In genomic region chr2:5442736-5443135, GRCh38 we compare ENCODE assay signal across 20 cellular contexts.
"Had no signal": no experiment of that assay in that cellular context is flagged by ENCODE, and none has a peak within 500 bp of the region (broad histone marks: within the 10 kb centered on the region; RNA-seq: fewer than 3 reads in every experiment).

No MANE protein-coding gene starts in this region.

- H3K27ac ChIP-seq: gastrocnemius medialis, lower lobe of right lung, psoas muscle, sigmoid colon, stomach, thyroid gland had no signal

- H3K27me3 ChIP-seq: gastrocnemius medialis, sigmoid colon, stomach, thyroid gland had no signal

- H3K9me3 ChIP-seq: gastrocnemius medialis, lower lobe of right lung, psoas muscle, sigmoid colon, stomach, thyroid gland had no signal

- H3K36me3 ChIP-seq: gastrocnemius medialis, lower lobe of right lung, sigmoid colon, stomach, thyroid gland had no signal

- H3K27me3 Mint-ChIP-seq: effector memory CD8-positive, alpha-beta T cell; type B pancreatic cell had no signal

- H3K4me3 Mint-ChIP-seq: effector memory CD8-positive, alpha-beta T cell; naive thymus-derived CD8-positive, alpha-beta T cell; nephron progenitor cell; stimulated activated effector memory CD8-positive, alpha-beta T cell treated with anti-CD3 and anti-CD28 coated beads, Interleukin-12 subunit alpha, Interleukin-12 subunit beta, amount 100 ng/mL, for 72 hours; type B pancreatic cell had no signal

- H3K4me3 ChIP-seq: gastrocnemius medialis, lower lobe of right lung, psoas muscle, sigmoid colon, stomach, thyroid gland had no signal

- DNase-seq: cortex of kidney; effector memory CD8-positive, alpha-beta T cell; foreskin fibroblast; gastrocnemius medialis; head of caudate nucleus; left ventricle myocardium superior; lower lobe of right lung; naive thymus-derived CD8-positive, alpha-beta T cell; nephron progenitor cell; nucleus accumbens; psoas muscle; right cardiac atrium; sigmoid colon; stimulated activated CD4-positive, alpha-beta T cell treated with anti-CD3 and anti-CD28 coated beads, Interleukin-2, amount 100 ng/mL, for 24 hours; stimulated activated CD4-positive, alpha-beta T cell treated with anti-CD3 and anti-CD28 coated beads, Interleukin-4, amount 100 ng/mL, for 24 hours; stimulated activated naive CD4-positive, alpha-beta T cell treated with Interleukin-2 at 50 U/mL for 16 hours; stomach; thyroid gland had no signal

- H3K27ac Mint-ChIP-seq: effector memory CD8-positive, alpha-beta T cell; naive thymus-derived CD8-positive, alpha-beta T cell; nephron progenitor cell; stimulated activated effector memory CD8-positive, alpha-beta T cell treated with anti-CD3 and anti-CD28 coated beads, Interleukin-12 subunit alpha, Interleukin-12 subunit beta, amount 100 ng/mL, for 72 hours; type B pancreatic cell had no signal

- H3K4me1 ChIP-seq: lower lobe of right lung, psoas muscle, sigmoid colon, stomach, thyroid gland had no signal

- H3K4me1 Mint-ChIP-seq: naive thymus-derived CD8-positive, alpha-beta T cell; stimulated activated effector memory CD8-positive, alpha-beta T cell treated with anti-CD3 and anti-CD28 coated beads, Interleukin-12 subunit alpha, Interleukin-12 subunit beta, amount 100 ng/mL, for 72 hours had no signal

- ATAC-seq: effector memory CD8-positive, alpha-beta T cell; gastrocnemius medialis; left ventricle myocardium superior; lower lobe of right lung; naive thymus-derived CD8-positive, alpha-beta T cell; psoas muscle; right cardiac atrium; stimulated activated effector memory CD8-positive, alpha-beta T cell treated with anti-CD3 and anti-CD28 coated beads, Interleukin-12 subunit alpha, Interleukin-12 subunit beta, amount 100 ng/mL, for 72 hours had no signal

- H3K36me3 Mint-ChIP-seq: naive thymus-derived CD8-positive, alpha-beta T cell; stimulated activated effector memory CD8-positive, alpha-beta T cell treated with anti-CD3 and anti-CD28 coated beads, Interleukin-12 subunit alpha, Interleukin-12 subunit beta, amount 100 ng/mL, for 72 hours had no signal
